In genomic region chr13:91319996-91320395, GRCh38 we compare ENCODE assay signal across 1 cellular context.
TF ChIP-seq lines count a peak whose summit lies in the region.

No MANE protein-coding gene starts in this region.

TF ChIP-seq in K562, 482 proteins besides CTCF, POLR2A, EP300 and RAD21 (continued from another document):
- no peak for TF ChIP-seq ZNF398 (CRISPR knock-in tag; IDR thresholded peaks at IDR 0.05)
- 0 out of 4 replicates have a peak, but pooled peaks of 1 of the 2 experiments have one; percentile 43 for TF ChIP-seq ZNF639 (CRISPR knock-in tag; conservative IDR thresholded peaks at IDR 0.05 in 1 of 2, IDR thresholded peaks at IDR 0.05 in 1 of 2)
- peak; percentile 10; the same call in 1 of the 2 replicates for TF ChIP-seq USF2 (CRISPR knock-in tag; IDR thresholded peaks at IDR 0.05)
- peak; percentile 55; the same call in 1 of the 2 replicates for TF ChIP-seq NR3C1 (CRISPR knock-in tag; IDR thresholded peaks at IDR 0.05)
